19 cellular contexts compared by ENCODE assay signal in the genomic region with DNA sequence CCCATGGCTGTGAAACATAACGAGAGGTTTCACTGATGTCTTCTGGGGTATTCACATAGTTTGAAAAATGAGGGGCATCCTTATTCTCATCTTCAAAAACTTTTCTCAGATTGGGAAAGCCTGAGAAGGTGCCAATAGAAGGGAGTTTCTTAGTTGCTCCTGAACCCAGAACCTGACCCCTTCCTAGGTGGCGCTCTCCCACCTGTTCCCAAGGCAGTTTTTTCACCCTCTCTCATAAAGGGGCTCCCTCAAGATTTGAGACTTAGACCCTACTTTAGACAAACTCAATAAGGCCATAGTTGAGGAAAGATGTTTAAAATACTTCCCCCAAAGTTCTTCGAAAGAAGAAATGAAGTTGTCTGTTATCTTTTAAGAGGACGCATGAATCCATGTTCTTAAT.
"Had no signal": no experiment of that assay in that cellular context is flagged by ENCODE, and none has a peak within 500 bp of the region (broad histone marks: within the 10 kb centered on the region; RNA-seq: fewer than 3 reads in every experiment).

No MANE protein-coding gene starts in this region.

- ATAC-seq: activated CD8-positive, alpha-beta T cell treated with anti-CD3 and anti-CD28 coated beads for 36 hours; activated T-cell treated with anti-CD3 and anti-CD28 coated beads, Interleukin-2, amount 50 U/mL, for 4 hours; left lung had no signal

- H3K4me3 Mint-ChIP-seq: activated CD4-positive, alpha-beta T cell treated with anti-CD3 and anti-CD28 coated beads, Interleukin-2, amount 10 ng/mL, durations not matched to agents 24 days and 14 days; activated CD8-positive, alpha-beta T cell treated with anti-CD3 and anti-CD28 coated beads for 36 hours; activated naive CD4-positive, alpha-beta T cell treated with anti-CD3 and anti-CD28 coated beads, Interleukin-2, amount 10 ng/mL, durations not matched to agents 7 days and 5 days; activated naive CD8-positive, alpha-beta T cell treated with anti-CD3 and anti-CD28 coated beads, Interleukin-2, amount 50 U/mL, for 24 hours; activated T-cell treated with anti-CD3 and anti-CD28 coated beads, Interleukin-2, amount 50 U/mL, for 4 hours; brain; nephron had no signal

- H3K27ac Mint-ChIP-seq: activated CD4-positive, alpha-beta T cell treated with anti-CD3 and anti-CD28 coated beads, Interleukin-2, amount 10 ng/mL, durations not matched to agents 24 days and 14 days; activated CD8-positive, alpha-beta T cell treated with anti-CD3 and anti-CD28 coated beads for 36 hours; activated naive CD4-positive, alpha-beta T cell treated with anti-CD3 and anti-CD28 coated beads, Interleukin-2, amount 10 ng/mL, durations not matched to agents 7 days and 5 days; activated naive CD8-positive, alpha-beta T cell treated with anti-CD3 and anti-CD28 coated beads, Interleukin-2, amount 50 U/mL, for 24 hours; brain had no signal

- H3K36me3 ChIP-seq: left lung, spleen had no signal

- H3K9me3 Mint-ChIP-seq: activated CD4-positive, alpha-beta T cell treated with anti-CD3 and anti-CD28 coated beads, Interleukin-2, amount 10 ng/mL, durations not matched to agents 24 days and 14 days; activated CD8-positive, alpha-beta T cell treated with anti-CD3 and anti-CD28 coated beads for 36 hours; activated naive CD8-positive, alpha-beta T cell treated with anti-CD3 and anti-CD28 coated beads, Interleukin-2, amount 50 U/mL, for 24 hours; activated T-cell treated with anti-CD3 and anti-CD28 coated beads, Interleukin-2, amount 50 U/mL, for 4 hours; nephron had no signal

- H3K27me3 Mint-ChIP-seq: activated naive CD4-positive, alpha-beta T cell treated with anti-CD3 and anti-CD28 coated beads, Interleukin-2, amount 10 ng/mL, durations not matched to agents 7 days and 5 days had no signal

- DNase-seq: activated CD4-positive, alpha-beta T cell treated with anti-CD3 and anti-CD28 coated beads, Interleukin-2, amount 10 ng/mL, durations not matched to agents 24 days and 14 days; activated CD8-positive, alpha-beta T cell treated with anti-CD3 and anti-CD28 coated beads for 36 hours; activated effector memory CD4-positive, alpha-beta T cell treated with Interleukin-2 at 50 U/mL for 16 hours; activated naive CD4-positive, alpha-beta T cell treated with anti-CD3 and anti-CD28 coated beads, Interleukin-2, amount 10 ng/mL, durations not matched to agents 7 days and 5 days; activated naive CD8-positive, alpha-beta T cell treated with anti-CD3 and anti-CD28 coated beads, Interleukin-2, amount 50 U/mL, for 24 hours; activated T-cell treated with anti-CD3 and anti-CD28 coated beads, Interleukin-2, amount 50 U/mL, for 4 hours; anterior cingulate cortex; caudate nucleus; dorsolateral prefrontal cortex; erythroblast; hypothalamus; left lung; midbrain; nucleus accumbens; posterior cingulate gyrus; spleen; stimulated activated naive CD4-positive, alpha-beta T cell had no signal

- H3K36me3 Mint-ChIP-seq: activated naive CD4-positive, alpha-beta T cell treated with anti-CD3 and anti-CD28 coated beads, Interleukin-2, amount 10 ng/mL, durations not matched to agents 7 days and 5 days; brain had no signal

- H3K4me1 Mint-ChIP-seq: activated CD4-positive, alpha-beta T cell treated with anti-CD3 and anti-CD28 coated beads, Interleukin-2, amount 10 ng/mL, durations not matched to agents 24 days and 14 days; activated naive CD4-positive, alpha-beta T cell treated with anti-CD3 and anti-CD28 coated beads, Interleukin-2, amount 10 ng/mL, durations not matched to agents 7 days and 5 days; activated naive CD8-positive, alpha-beta T cell treated with anti-CD3 and anti-CD28 coated beads, Interleukin-2, amount 50 U/mL, for 24 hours had no signal

- H3K4me3 ChIP-seq: dorsolateral prefrontal cortex, left lung, spleen had no signal

- H3K4me1 ChIP-seq: left lung, spleen had no signal

- H3K27ac ChIP-seq: dorsolateral prefrontal cortex, left lung, spleen had no signal

- H3K27me3 ChIP-seq: left lung had no signal
